Comparison of ENCODE assay signal across 4 cellular contexts in genomic region chr1:213375002-213375401, GRCh38.
"Had no signal": no experiment of that assay in that cellular context is flagged by ENCODE, and none has a peak within 500 bp of the region (broad histone marks: within the 10 kb centered on the region; RNA-seq: fewer than 3 reads in every experiment).

No MANE protein-coding gene starts in this region.

- H3K36me3 ChIP-seq: MG63, Peyer's patch, SJCRH30 had no signal

- H3K9me3 ChIP-seq: MG63, Peyer's patch, SJCRH30 had no signal

- H3K4me1 ChIP-seq: Peyer's patch, SJCRH30 had no signal

- H2AFZ ChIP-seq: PC-9 had no signal

- H3K27me3 ChIP-seq: MG63, Peyer's patch, SJCRH30 had no signal

- H3K4me2 ChIP-seq: PC-9 had no signal

- H3K27ac ChIP-seq: PC-9, Peyer's patch, SJCRH30 had no signal

- H3K4me3 ChIP-seq: MG63, PC-9, Peyer's patch, SJCRH30 had no signal
